8 cellular contexts compared by ENCODE assay signal in the genomic region with DNA sequence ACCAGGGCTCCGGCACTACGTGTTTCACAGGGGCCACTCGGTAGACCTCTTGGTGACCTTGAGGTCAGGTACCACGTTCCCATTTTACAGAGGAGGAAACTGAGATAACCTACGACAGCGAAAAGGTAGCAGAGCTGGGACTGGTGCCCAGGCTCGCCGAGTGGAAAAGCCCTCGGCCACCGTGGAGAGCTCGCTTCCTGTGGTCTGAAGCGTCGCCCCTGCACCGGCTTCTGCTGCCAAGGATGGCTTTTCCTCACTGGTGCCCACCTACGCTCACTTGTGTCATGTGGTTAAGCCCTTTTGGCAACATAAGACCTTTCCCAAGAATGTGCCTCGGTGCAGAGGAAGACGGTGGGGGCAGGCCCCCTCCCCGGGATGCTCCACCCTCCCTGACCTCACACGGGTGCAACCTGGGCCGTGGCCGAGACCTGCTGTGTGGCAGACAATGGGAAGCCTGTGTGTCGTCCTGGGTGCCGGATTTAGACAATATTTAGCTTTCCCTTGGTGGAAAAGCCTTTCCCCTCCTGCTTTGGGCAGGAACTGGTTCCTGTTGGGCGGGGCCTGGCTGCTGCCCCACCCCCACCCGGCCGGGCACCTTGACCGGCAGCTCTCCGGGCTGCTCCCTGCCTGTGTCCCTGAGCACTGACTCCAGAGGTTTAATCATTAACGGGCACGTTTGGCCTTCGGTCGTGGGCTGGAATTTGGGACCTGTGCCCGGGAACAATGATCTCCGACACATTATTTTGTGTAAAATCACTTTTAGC. TPM values are rescaled to one million over a fixed set of nuclear protein-coding genes. Genes with fewer than 3 reads are reported as not detected.
A peak's percentile ranks its signal among the peaks of the same experiment; 100 is the strongest.
DNase-seq lines count a peak whose midpoint lies in the region; ATAC-seq and TF ChIP-seq lines count a peak whose summit lies in the region.

No MANE protein-coding gene starts in this region.

- peak overlapping the region; percentile 96 for H3K27ac ChIP-seq in SJCRH30

- peak overlapping the region; percentile 48 for H3K4me3 ChIP-seq in SJCRH30
- peak overlapping the region; percentile 24 for H3K4me3 ChIP-seq in fibroblast of pulmonary artery (replicated peaks; ENCODE audit: low read depth, low read length)
- peak overlapping the region; percentile 21 for H3K4me3 ChIP-seq in skeletal muscle cell (ENCODE audit: low read depth, low read length)

- no peaks in the 10 kb centered on the region for H3K27me3 ChIP-seq in SJCRH30

- TF ChIP-seq CTCF in fibroblast of pulmonary artery (IDR thresholded peaks at IDR 0.05; ENCODE audit: low read length, missing control alignments) = no peak

- peak; percentile 74 for DNase-seq in DMS79 (lab: John Stamatoyannopoulos, UW)
- peak; percentile 90 to 94 for DNase-seq in SJCRH30
- DNase-seq in fibroblast of pulmonary artery (ENCODE audit: low read depth) = no peak
- no peak for DNase-seq in skeletal muscle cell (ENCODE audit: low read depth)
- no peak for DNase-seq in NCI-H1417 treated with DMSO at 0.1 percent for 48 hours (lab: John Stamatoyannopoulos, UW)
- DNase-seq in occipital lobe (lab: John Stamatoyannopoulos, UW) = no peak

- no peak for ATAC-seq in HG03469 (IDR thresholded peaks at IDR 0.05; ENCODE audit: unreplicated experiment)
- no peak for ATAC-seq in GM18520 (IDR thresholded peaks at IDR 0.05; ENCODE audit: unreplicated experiment)

- peaks cover 36% of the 10 kb centered on the region for H3K4me1 ChIP-seq in SJCRH30

- no peaks in the 10 kb centered on the region for H3K9me3 ChIP-seq in SJCRH30 (replicated peaks)

- H3K36me3 ChIP-seq in SJCRH30 = no peaks in the 10 kb centered on the region

RNA-seq across cellular contexts. Expression of a gene that starts 32.4 kb away (rescaled TPM):
- 8.1 and 10.5 TPM in 2 replicates for total RNA-seq in SJCRH30 (2014; rRNA removed; shearing (Covaris generic))
- 15.8 TPM for total RNA-seq in occipital lobe

RNA-seq across cellular contexts. Expression of a gene that starts 48.5 kb away (rescaled TPM):
- not detected in 2 replicates for total RNA-seq in SJCRH30 (2014; rRNA removed; shearing (Covaris generic))
- total RNA-seq in occipital lobe = 1.2 TPM

Comparison
In these comparisons a context has a peak if more than half of its experiments do, and no peak if none do; other contexts are left out.
1. DNase-seq: peak in DMS79 (single experiment) and SJCRH30 (2 of 2); none in fibroblast of pulmonary artery (single experiment), skeletal muscle cell (single experiment), NCI-H1417 treated with DMSO at 0.1 percent for 48 hours (single experiment) and occipital lobe (single experiment).
2. Peak in every context shown above with its lines, with median percentiles within 50 percentile points of each other: H3K4me3 ChIP-seq.